ENCODE assay signal across 14 cellular contexts in genomic region chr9:6777218-6777902, GRCh38. TPM values are rescaled to one million over a fixed set of nuclear protein-coding genes. Genes with fewer than 3 reads are reported as not detected.
DNase-seq lines count a peak whose midpoint lies in the region; ATAC-seq, FAIRE-seq and TF ChIP-seq lines count a peak whose summit lies in the region.
"Had no signal": no experiment of that assay in that cellular context is flagged by ENCODE, and none has a peak within 500 bp of the region (broad histone marks: within the 10 kb centered on the region; RNA-seq: fewer than 3 reads in every experiment).

No MANE protein-coding gene starts in this region.

- 96% methylated on average over 6 of the region's 6 CpGs for WGBS in HepG2 (ENCODE audit: low lambda C conversion rate)
- 85% methylated on average over 6 of the region's 6 CpGs for WGBS in right lobe of liver (ENCODE audit: insufficient coverage, low coverage, low lambda C conversion rate, missing lambda C conversion rate)
- WGBS in GM12878 (ENCODE audit: insufficient coverage, insufficient replicate concordance, low lambda C conversion rate, missing lambda C conversion rate), result 59% methylated on average over 6 of the region's 6 CpGs

- CTCF ChIA-PET in HepG2 (lab: Yijun Ruan, JAX; ENCODE audit: low intra/inter-chr PET ratio, low total read pairs), result no interaction called here
- CTCF ChIA-PET in GM12878 (lab: Yijun Ruan, JAX), result interaction anchor here (0.6 kb wide), 1 partner anchor 362 kb away, joined by 3 read pairs; no protein-coding TSS in a partner anchor

- POLR2A ChIA-PET in HepG2 (lab: Yijun Ruan, JAX) (interaction anchor here (0.7 to 11.2 kb wide), 4 partner anchors 10 to 62 kb away, joined by 3 to 130 read pairs (median 12); partner anchors contain the start of gene KDM4C), GM12878 (lab: Charles Lee) (interaction anchor here (1.0 to 1.1 kb wide), 2 partner anchors 12 to 20 kb away, joined by 3 read pairs; partner anchors contain the start of gene KDM4C)

- in situ Hi-C loops in HepG2 (cut with HindIII; ENCODE audit: extremely low pct_ligation_motif_present, low pct_unique_long_range_greater_than_20kb) (no loop called here), GM12878 (cut with MboI) (no loop called here)

- H3K79me2 ChIP-seq in HepG2 (ENCODE audit: insufficient read depth, low read length), result peaks cover 77% of the 10 kb centered on the region
- peaks cover 62% of the 10 kb centered on the region for H3K79me2 ChIP-seq in GM12878 (ENCODE audit: control insufficient read depth, insufficient read depth, low read length)

- TF ChIP-seq POLR2A in HepG2 (IDR thresholded peaks at IDR 0.05; ENCODE audit: insufficient read depth in 1 of 2, low read depth in 2 of 2, low read length in 2 of 2), result no peak
- no peak for TF ChIP-seq POLR2A in right lobe of liver (IDR thresholded peaks at IDR 0.05)
- no peak for TF ChIP-seq POLR2A in GM12878 (IDR thresholded peaks at IDR 0.05; ENCODE audit: low read depth, low read length)

- H3K27ac ChIP-seq in HepG2 (ENCODE audit: extremely low read length, insufficient read depth, low read length) (peak overlapping the region; percentile 83), right lobe of liver (no peak overlapping the region), GM12878 (ENCODE audit: control insufficient read depth, insufficient read depth) (peak overlapping the region; percentile 56; the same call in 1 of the 2 replicates), kidney (ENCODE audit: low read depth in 2 of 2, low read length in 2 of 2) (no peak overlapping the region), dorsolateral prefrontal cortex (no peak overlapping the region)
- H3K27ac ChIP-seq: ascending aorta, thoracic aorta had no signal

- no peak for DNase-seq in HepG2 (ENCODE audit: low spot score)
- DNase-seq in right lobe of liver, result no peak
- DNase-seq in GM12878 (ENCODE audit: low read depth, low spot score), result no peak
- DNase-seq in kidney, result no peak
- DNase-seq in KG1 (lab: John Stamatoyannopoulos, UW), result no peak
- DNase-seq in dorsolateral prefrontal cortex, result no peak
- DNase-seq: activated CD4-positive, alpha-beta memory T cell treated with anti-CD3 and anti-CD28 coated beads for 36 hours; NCI-H1048; SW 1271 had no signal

- H3K9ac ChIP-seq in HepG2 (ENCODE audit: insufficient read depth, low read depth, low read length) (no peak overlapping the region), GM12878 (ENCODE audit: control insufficient read depth, insufficient read depth, low read length) (peak overlapping the region; percentile 27; the same call in 1 of the 2 replicates), kidney (ENCODE audit: low read length in 2 of 2) (no peak overlapping the region)

- H3K9me3 ChIP-seq in HepG2 (ENCODE audit: low read length), result no peaks in the 10 kb centered on the region
- H3K9me3 ChIP-seq in right lobe of liver, result no peaks in the 10 kb centered on the region
- H3K9me3 ChIP-seq in GM12878 (replicated peaks; ENCODE audit: control insufficient read depth, insufficient read depth, low read length), result no peaks in the 10 kb centered on the region; the same call in 2 of the 3 replicates
- H3K9me3 ChIP-seq in kidney (ENCODE audit: control insufficient read depth in 1 of 2, low read length in 2 of 2), result no peaks in the 10 kb centered on the region
- H3K9me3 ChIP-seq: ascending aorta, thoracic aorta had no signal

- FAIRE-seq in HepG2 (lab: Jason Lieb, UNC) (no peak), GM12878 (lab: Jason Lieb, UNC) (no peak), kidney (lab: Jason Lieb, UNC) (no peak)
- FAIRE-seq: G401.6 had no signal

- RAD21 ChIA-PET in GM12878 (lab: Charles Lee; ENCODE audit: unreplicated experiment), result interaction anchor here (1.1 kb wide), 2 partner anchors 10 to 363 kb away, joined by 3 read pairs; no protein-coding TSS in a partner anchor

- H2AFZ ChIP-seq in HepG2 (ENCODE audit: low read length) (no peak overlapping the region), GM12878 (ENCODE audit: control insufficient read depth, low read depth, low read length) (peak overlapping the region; percentile 37; the same call in 1 of the 2 replicates)

- TF ChIP-seq EP300 in HepG2 (IDR thresholded peaks at IDR 0.05; ENCODE audit: low read depth in 2 of 2, low read length in 2 of 2), result no peak
- no peak for TF ChIP-seq EP300 in HepG2 (CRISPR knock-in tag; IDR thresholded peaks at IDR 0.05; ENCODE audit: borderline replicate concordance)
- TF ChIP-seq EP300 in GM12878 (IDR thresholded peaks at IDR 0.05; ENCODE audit: borderline replicate concordance in 1 of 2, control insufficient read depth in 1 of 2, low read depth in 2 of 2, low read length in 2 of 2), result no peak

- H3K4me3 ChIP-seq in HepG2 (replicated peaks in 1 of 3; ENCODE audit: insufficient read depth in 1 of 3, low read depth in 2 of 3, low read length in 3 of 3) (no peak overlapping the region), right lobe of liver (no peak overlapping the region), GM12878 (no peak overlapping the region), kidney (ENCODE audit: low read length in 2 of 2) (no peak overlapping the region), dorsolateral prefrontal cortex (no peak overlapping the region)
- H3K4me3 ChIP-seq: ascending aorta, thoracic aorta had no signal

- BruUV-seq in HepG2 (replicated peaks; lab: Mats Ljungman, UMichigan) (no TSS peak), GM12878 (replicated peaks; lab: Mats Ljungman, UMichigan) (no TSS peak)

- H3K36me3 ChIP-seq in HepG2 (replicated peaks in 1 of 2; ENCODE audit: control insufficient read depth in 1 of 2, insufficient read depth in 2 of 2, low read length in 2 of 2), result no peaks in the 10 kb centered on the region
- no peaks in the 10 kb centered on the region for H3K36me3 ChIP-seq in right lobe of liver
- no peaks in the 10 kb centered on the region; a peak in 1 of 4 replicates for H3K36me3 ChIP-seq in GM12878 (ENCODE audit: control insufficient read depth in 2 of 2, insufficient read depth in 2 of 2, low read length in 1 of 2)
- H3K36me3 ChIP-seq in kidney (ENCODE audit: control insufficient read depth in 1 of 2, insufficient read depth in 2 of 2, low read length in 2 of 2), result no peaks in the 10 kb centered on the region
- H3K36me3 ChIP-seq: ascending aorta, thoracic aorta had no signal

- ATAC-seq in HepG2, result no peak
- no peak for ATAC-seq in right lobe of liver
- peak; percentile 65 for ATAC-seq in HG02870 (IDR thresholded peaks at IDR 0.05; ENCODE audit: unreplicated experiment)
- peak; percentile 58 for ATAC-seq in GM12878
- no peak for ATAC-seq in HG03139 (IDR thresholded peaks at IDR 0.05; ENCODE audit: unreplicated experiment)

- H3K27me3 ChIP-seq in HepG2 (ENCODE audit: control insufficient read depth in 1 of 2, insufficient read depth in 2 of 2, low read length in 2 of 2) (no peaks in the 10 kb centered on the region), right lobe of liver (no peaks in the 10 kb centered on the region), GM12878 (replicated peaks in 1 of 2; ENCODE audit: control insufficient read depth in 2 of 2, insufficient read depth in 2 of 2, low read length in 1 of 2) (no peaks in the 10 kb centered on the region), dorsolateral prefrontal cortex (no peaks in the 10 kb centered on the region)
- H3K27me3 ChIP-seq: ascending aorta had no signal

- H3K4me1 ChIP-seq in HepG2 (ENCODE audit: insufficient read depth, low read length), result peaks cover 59% of the 10 kb centered on the region
- H3K4me1 ChIP-seq in right lobe of liver, result peaks cover 0 to 6% (median 0%) of the 10 kb centered on the region in 4 donors
- H3K4me1 ChIP-seq in GM12878 (ENCODE audit: control insufficient read depth, insufficient read depth, low read length), result peaks cover 22% of the 10 kb centered on the region
- peaks cover 0 to 4% of the 10 kb centered on the region in 2 donors for H3K4me1 ChIP-seq in kidney (ENCODE audit: control insufficient read depth in 1 of 2, insufficient read depth in 1 of 2, low read depth in 1 of 2, low read length in 2 of 2)

- no peak for TF ChIP-seq RAD21 in HepG2 (CRISPR knock-in tag; IDR thresholded peaks at IDR 0.05)
- no peak for TF ChIP-seq RAD21 in GM12878 (IDR thresholded peaks at IDR 0.05; ENCODE audit: insufficient read depth, low read depth, low read length)

- SMC1A ChIA-PET in GM12878 (lab: Charles Lee; ENCODE audit: uncharacterized antibody, unreplicated experiment), result interaction anchor here (0.8 to 3.3 kb wide), 3 partner anchors 13 to 101 kb away, joined by 3 to 15 read pairs (median 3); no protein-coding TSS in a partner anchor

- no peak for TF ChIP-seq CTCF in HepG2 (CRISPR knock-in tag; IDR thresholded peaks at IDR 0.05)
- TF ChIP-seq CTCF in right lobe of liver (IDR thresholded peaks at IDR 0.05), result no peak
- no peak for TF ChIP-seq CTCF in GM12878 (IDR thresholded peaks at IDR 0.05 in 2 of 3, conservative IDR thresholded peaks at IDR 0.05 in 1 of 3; ENCODE audit: control insufficient read depth in 2 of 3, extremely low read depth in 1 of 3, insufficient read depth in 1 of 3, low read depth in 3 of 3, low read length in 3 of 3)
- TF ChIP-seq CTCF in kidney (IDR thresholded peaks at IDR 0.05; ENCODE audit: borderline replicate concordance, extremely low read depth, insufficient read depth), result no peak
- TF ChIP-seq CTCF in dorsolateral prefrontal cortex (IDR thresholded peaks at IDR 0.05 in 54 of 56, conservative IDR thresholded peaks at IDR 0.05 in 2 of 56; ENCODE audit: low read depth in 1 of 56, partially characterized antibody in 56 of 56), result no peak

- no peak overlapping the region for H3K4me2 ChIP-seq in HepG2 (ENCODE audit: low read depth, low read length)
- H3K4me2 ChIP-seq in GM12878 (ENCODE audit: control insufficient read depth, insufficient read depth), result peak overlapping the region; percentile 62

- H4K20me1 ChIP-seq in HepG2 (ENCODE audit: insufficient read depth, low read length) (no peaks in the 10 kb centered on the region), GM12878 (ENCODE audit: control insufficient read depth, insufficient read depth) (no peaks in the 10 kb centered on the region)

- intact Hi-C loops in HepG2 (cut with micrococcal nuclease; ENCODE audit: unreplicated experiment), result no loop called here
- intact Hi-C loops in right lobe of liver (cut with DNase I), result no loop called here
- intact Hi-C loops in GM12878 (cut with micrococcal nuclease; ENCODE audit: unreplicated experiment), result no loop called here
- intact Hi-C loops in kidney (cut with DNase I), result no loop called here
- intact Hi-C loops in dorsolateral prefrontal cortex (cut with DNase I), result no loop called here

RNA-seq across cellular contexts. Expression of gene KDM4C, which starts 19.6 kb away (rescaled TPM):
- 22.1 and 23.6 TPM in 2 replicates for total RNA-seq in HepG2 (2016; rRNA removed; fragmentation: Illumina TruSeq; extraction: Trizol)
- total RNA-seq in HepG2 (2016; cell fraction: cytosol; rRNA removed; fragmentation: Illumina TruSeq; extraction: Trizol; ENCODE audit: low read depth), result 20.8 and 22.8 TPM in 2 replicates
- 21.8 and 24.7 TPM in 2 replicates for total RNA-seq in HepG2 (2016; cell fraction: insoluble cytoplasmic fraction; rRNA removed; fragmentation: Illumina TruSeq; extraction: Trizol)
- total RNA-seq in HepG2 (2016; cell fraction: membrane; rRNA removed; fragmentation: Illumina TruSeq; extraction: Trizol), result 10.3 and 11.0 TPM in 2 replicates
- 57.2 and 66.1 TPM in 2 replicates for total RNA-seq in HepG2 (2016; cell fraction: nucleus; rRNA removed; fragmentation: Illumina TruSeq; extraction: Trizol)
- 17.0 and 19.4 TPM in 2 replicates for polyA plus RNA-seq in HepG2 (2011; rRNA removed)
- polyA plus RNA-seq in HepG2 (2011; cell fraction: cytosol; rRNA removed), result 11.7 and 13.8 TPM in 2 replicates
- 48.5 and 52.1 TPM in 2 replicates for polyA plus RNA-seq in HepG2 (2011; cell fraction: nucleus; rRNA removed)
- polyA plus RNA-seq in HepG2 (2012), result 16.3 and 20.3 TPM in 2 replicates
- 1.3 and 2.9 TPM in 2 replicates for polyA plus RNA-seq in HepG2 (2016; cell fraction: cytosol; fragmentation: Illumina TruSeq; extraction: Trizol; ENCODE audit: low read depth)
- 17.0 and 17.2 TPM in 2 replicates for polyA plus RNA-seq in HepG2 (2016; cell fraction: insoluble cytoplasmic fraction; fragmentation: Illumina TruSeq; extraction: Trizol; ENCODE audit: low read depth)
- polyA plus RNA-seq in HepG2 (2016; cell fraction: membrane; fragmentation: Illumina TruSeq; extraction: Trizol; ENCODE audit: low read depth), result 2.1 and 3.2 TPM in 2 replicates
- polyA plus RNA-seq in HepG2 (2016; cell fraction: nucleus; fragmentation: Illumina TruSeq; extraction: Trizol; ENCODE audit: insufficient read depth, low read depth), result 19.2 and 19.7 TPM in 2 replicates
- 41.5 and 98.3 TPM in 2 replicates for polyA minus RNA-seq in HepG2 (2011; rRNA and poly(A)+ RNA removed; ENCODE audit: low replicate concordance)
- polyA minus RNA-seq in HepG2 (2011; cell fraction: cytosol; rRNA and poly(A)+ RNA removed), result 23.4 and 23.7 TPM in 2 replicates
- polyA minus RNA-seq in HepG2 (2011; cell fraction: nucleus; rRNA and poly(A)+ RNA removed), result 263 and 268 TPM in 2 replicates
- total RNA-seq in right lobe of liver, result 10 to 100 TPM; 14.1 to 20.9 (median 15.3) TPM
- total RNA-seq in GM12878 (2013; cell fraction: nucleolus; rRNA removed), result 379 and 393 TPM in 2 replicates
- total RNA-seq in GM12878 (2014; rRNA removed), result 22.7 and 29.9 TPM in 2 replicates
- total RNA-seq in GM12878 (2014; rRNA removed; fragmentation: Illumina TruSeq; extraction: Trizol), result 27.3 and 28.7 TPM in 2 replicates
- 22.9 and 24.6 TPM in 2 replicates for total RNA-seq in GM12878 (2021)
- polyA plus RNA-seq in GM12878 (2011; ENCODE audit: low read depth), result 20.1 TPM
- polyA plus RNA-seq in GM12878 (2011; rRNA removed), result 41.2 and 49.5 TPM in 2 replicates
- polyA plus RNA-seq in GM12878 (2011; cell fraction: cytosol; rRNA removed), result 26.1 and 28.5 TPM in 2 replicates
- polyA plus RNA-seq in GM12878 (2011; cell fraction: nucleus; rRNA removed), result 112 and 130 TPM in 2 replicates
- polyA plus RNA-seq in GM12878 (2012), result 19.4 and 24.5 TPM in 2 replicates
- 20.0 and 23.0 TPM in 2 replicates for polyA plus RNA-seq in GM12878 (2014; fragmentation: Illumina TruSeq; extraction: Trizol)
- 10 to 100 TPM in 1 of 2 experiments, 1 to 10 TPM in 1; 6.8 to 11.7 TPM for polyA plus RNA-seq in GM12878 (2014; fragmentation: Nextera tagmentation; extraction: Ambion mirVana)
- polyA plus RNA-seq in GM12878 (2014; rRNA removed), result 20.2 and 24.0 TPM in 2 replicates
- 10 to 100 TPM; 18.6 to 20.0 TPM for polyA plus RNA-seq in GM12878 (2016; fragmentation: Nextera tagmentation; extraction: Ambion mirVana)
- polyA minus RNA-seq in GM12878 (2011; rRNA and poly(A)+ RNA removed), result 182 and 211 TPM in 2 replicates
- polyA minus RNA-seq in GM12878 (2011; cell fraction: cytosol; rRNA and poly(A)+ RNA removed), result 25.1 and 27.6 TPM in 2 replicates
- 258 and 336 TPM in 2 replicates for polyA minus RNA-seq in GM12878 (2011; cell fraction: nucleus; rRNA and poly(A)+ RNA removed)
- 47.1 TPM for total RNA-seq in kidney
- 7.1 TPM for polyA plus RNA-seq in kidney (ENCODE audit: insufficient read depth, low read depth, low replicate concordance)
- total RNA-seq in dorsolateral prefrontal cortex, result 10 to 100 TPM; 44.2 to 96.0 (median 66.5) TPM

Comparison
In these comparisons a context has a peak if more than half of its experiments do, and no peak if none do; other contexts are left out.
1. H3K27ac ChIP-seq: peak in HepG2 (single experiment) and GM12878 (single experiment); none in right lobe of liver (0 of 3), kidney (0 of 2) and dorsolateral prefrontal cortex (0 of 59).
2. ATAC-seq: peak in HG02870 (single experiment) and GM12878 (single experiment); none in HepG2 (single experiment), right lobe of liver (0 of 4) and HG03139 (single experiment).
3. Of the 75 proteins assayed by ChIP-seq in both HepG2 and GM12878: peak only in HepG2: none; only in GM12878: YY1; in both: none; in neither: 74.